Comparison of ENCODE assay signal across 8 cellular contexts in genomic region chr16:1708083-1708767, GRCh38. TPM values are rescaled to one million over a fixed set of nuclear protein-coding genes. Genes with fewer than 3 reads are reported as not detected.
DNase-seq lines count a peak whose midpoint lies in the region; ATAC-seq and TF ChIP-seq lines count a peak whose summit lies in the region.

No MANE protein-coding gene starts in this region.

- CTCF ChIA-PET in activated CD8-positive, alpha-beta T cell treated with anti-CD3 and anti-CD28 coated beads, Interleukin-2, amount 10 ng/mL, durations not matched to agents 7 days and 5 days (lab: Charles Lee), result interaction anchor here (1.8 kb wide), 1 partner anchor 30 kb away, joined by 3 read pairs; the partner anchor contains the start of gene JPT2

- peaks cover 45% of the 10 kb centered on the region for H3K4me1 Mint-ChIP-seq in activated T-cell treated with anti-CD3 and anti-CD28 coated beads, Interleukin-2, amount 50 U/mL, for 4 hours (ENCODE audit: low read depth)
- H3K4me1 Mint-ChIP-seq in activated CD8-positive, alpha-beta T cell treated with anti-CD3 and anti-CD28 coated beads, Interleukin-2, amount 10 ng/mL, durations not matched to agents 7 days and 5 days (ENCODE audit: low read depth), result peaks cover 33% of the 10 kb centered on the region

- H3K9ac ChIP-seq in stomach smooth muscle (ENCODE audit: low read length in 2 of 2), result peak overlapping the region in 1 of 2 donors; percentile 96

- intact Hi-C loops in left ventricle myocardium inferior (cut with micrococcal nuclease), result no loop called here
- intact Hi-C loops in sciatic nerve (cut with DNase I), result no loop called here

- no peaks in the 10 kb centered on the region for H3K27me3 Mint-ChIP-seq in activated T-cell treated with anti-CD3 and anti-CD28 coated beads, Interleukin-2, amount 50 U/mL, for 4 hours (ENCODE audit: low read depth)
- H3K27me3 Mint-ChIP-seq in activated CD8-positive, alpha-beta T cell treated with anti-CD3 and anti-CD28 coated beads, Interleukin-2, amount 10 ng/mL, durations not matched to agents 7 days and 5 days (ENCODE audit: low read depth), result no peaks in the 10 kb centered on the region

- POLR2A ChIA-PET in activated CD8-positive, alpha-beta T cell treated with anti-CD3 and anti-CD28 coated beads, Interleukin-2, amount 10 ng/mL, durations not matched to agents 7 days and 5 days (lab: Charles Lee), result interaction anchor here (1.2 to 2.6 kb wide), 2 partner anchors 30 to 447 kb away, joined by 3 to 19 read pairs; partner anchors contain the start of genes JPT2 and TRAF7

- no peak for ATAC-seq in activated T-cell treated with anti-CD3 and anti-CD28 coated beads, Interleukin-2, amount 50 U/mL, for 4 hours
- ATAC-seq in activated CD8-positive, alpha-beta T cell treated with anti-CD3 and anti-CD28 coated beads, Interleukin-2, amount 10 ng/mL, durations not matched to agents 7 days and 5 days, result no peak
- no peak for ATAC-seq in sciatic nerve

- H3K27ac ChIP-seq in left ventricle myocardium inferior (replicated peaks) (peak overlapping the region; percentile 98), stomach smooth muscle (ENCODE audit: low read length) (no peak overlapping the region)

- H3K36me3 ChIP-seq in left ventricle myocardium inferior (no peaks in the 10 kb centered on the region), stomach smooth muscle (ENCODE audit: control insufficient read depth in 2 of 2, insufficient read depth in 2 of 2, low read length in 2 of 2) (no peaks in the 10 kb centered on the region)

- H3K9me3 ChIP-seq in left ventricle myocardium inferior (replicated peaks) (no peaks in the 10 kb centered on the region), stomach smooth muscle (ENCODE audit: control insufficient read depth in 2 of 2, low read length in 2 of 2) (no peaks in the 10 kb centered on the region)

- no peaks in the 10 kb centered on the region for H3K27me3 ChIP-seq in left ventricle myocardium inferior (ENCODE audit: low read depth)
- no peaks in the 10 kb centered on the region for H3K27me3 ChIP-seq in stomach smooth muscle (ENCODE audit: control insufficient read depth in 1 of 2, insufficient read depth in 2 of 2, low read length in 2 of 2)

- H3K36me3 Mint-ChIP-seq in activated T-cell treated with anti-CD3 and anti-CD28 coated beads, Interleukin-2, amount 50 U/mL, for 4 hours (ENCODE audit: insufficient read depth), result peaks cover 2% of the 10 kb centered on the region
- H3K36me3 Mint-ChIP-seq in activated CD8-positive, alpha-beta T cell treated with anti-CD3 and anti-CD28 coated beads, Interleukin-2, amount 10 ng/mL, durations not matched to agents 7 days and 5 days (ENCODE audit: low read depth), result peaks cover 5% of the 10 kb centered on the region

- H3K4me3 Mint-ChIP-seq in activated T-cell treated with anti-CD3 and anti-CD28 coated beads, Interleukin-2, amount 50 U/mL, for 4 hours, result peak overlapping the region; percentile 87
- peak overlapping the region; percentile 95 for H3K4me3 Mint-ChIP-seq in activated CD8-positive, alpha-beta T cell treated with anti-CD3 and anti-CD28 coated beads, Interleukin-2, amount 10 ng/mL, durations not matched to agents 7 days and 5 days

- no peaks in the 10 kb centered on the region for H3K9me3 Mint-ChIP-seq in activated T-cell treated with anti-CD3 and anti-CD28 coated beads, Interleukin-2, amount 50 U/mL, for 4 hours
- H3K9me3 Mint-ChIP-seq in activated CD8-positive, alpha-beta T cell treated with anti-CD3 and anti-CD28 coated beads, Interleukin-2, amount 10 ng/mL, durations not matched to agents 7 days and 5 days (ENCODE audit: insufficient read depth), result no peaks in the 10 kb centered on the region

- H3K4me3 ChIP-seq in left ventricle myocardium inferior (peak overlapping the region; percentile 97), stomach smooth muscle (ENCODE audit: low read length in 2 of 2) (peak overlapping the region; percentile 59 to 98)

- no peak for TF ChIP-seq CTCF in left ventricle myocardium inferior (IDR thresholded peaks at IDR 0.05; ENCODE audit: borderline replicate concordance)

- H3K27ac Mint-ChIP-seq in activated CD8-positive, alpha-beta T cell treated with anti-CD3 and anti-CD28 coated beads, Interleukin-2, amount 10 ng/mL, durations not matched to agents 7 days and 5 days, result peak overlapping the region; percentile 16

- H3K4me1 ChIP-seq in left ventricle myocardium inferior (peaks cover 78% of the 10 kb centered on the region), stomach smooth muscle (ENCODE audit: control insufficient read depth, insufficient read depth, low read length) (peaks cover 27% of the 10 kb centered on the region)

- no peak for DNase-seq in activated T-cell treated with anti-CD3 and anti-CD28 coated beads, Interleukin-2, amount 50 U/mL, for 4 hours
- DNase-seq in activated T-cell treated with anti-CD3 and anti-CD28 coated beads, Interleukin-2, amount 50 U/mL, for 1 hour, result no peak
- no peak for DNase-seq in activated CD8-positive, alpha-beta T cell treated with anti-CD3 and anti-CD28 coated beads, Interleukin-2, amount 10 ng/mL, durations not matched to agents 7 days and 5 days
- DNase-seq in left ventricle myocardium inferior, result no peak
- no peak for DNase-seq in GF-D8 (lab: John Stamatoyannopoulos, UW)
- no peak for DNase-seq in sciatic nerve (ENCODE audit: low spot score)
- no peak for DNase-seq in A172 (ENCODE audit: low spot score)

RNA-seq across cellular contexts. Expression of gene MAPK8IP3, which starts 2.2 kb away (rescaled TPM):
- total RNA-seq in activated T-cell treated with anti-CD3 and anti-CD28 coated beads, Interleukin-2, amount 50 U/mL, for 4 hours, result 10 to 100 TPM; 76.3 to 89.4 (median 78.1) TPM
- total RNA-seq in activated CD8-positive, alpha-beta T cell treated with anti-CD3 and anti-CD28 coated beads, Interleukin-2, amount 10 ng/mL, durations not matched to agents 7 days and 5 days, result 10 to 100 TPM; 75.9 to 82.7 TPM
- total RNA-seq in left ventricle myocardium inferior (56.0 TPM), sciatic nerve (93.3 TPM)
- total RNA-seq in A172 (2014; rRNA removed; shearing (Covaris generic)), result 26.0 and 39.3 TPM in 2 replicates

RNA-seq across cellular contexts. Expression of gene JPT2, which starts 30.1 kb away (rescaled TPM):
- 10 to 100 TPM; 89.2 to 96.4 (median 92.4) TPM for total RNA-seq in activated T-cell treated with anti-CD3 and anti-CD28 coated beads, Interleukin-2, amount 50 U/mL, for 4 hours
- 10 to 100 TPM; 56.1 to 61.7 TPM for total RNA-seq in activated CD8-positive, alpha-beta T cell treated with anti-CD3 and anti-CD28 coated beads, Interleukin-2, amount 10 ng/mL, durations not matched to agents 7 days and 5 days
- total RNA-seq in left ventricle myocardium inferior (30.6 TPM), sciatic nerve (26.0 TPM)
- total RNA-seq in A172 (2014; rRNA removed; shearing (Covaris generic)), result 120 and 149 TPM in 2 replicates
